9 cellular contexts compared by ENCODE assay signal in genomic region chr21:46661627-46662366, GRCh38. TPM values are rescaled to one million over a fixed set of nuclear protein-coding genes. Genes with fewer than 3 reads are reported as not detected.
A peak's percentile ranks its signal among the peaks of the same experiment; 100 is the strongest.
DNase-seq lines count a peak whose midpoint lies in the region; ATAC-seq and TF ChIP-seq lines count a peak whose summit lies in the region.
"Had no signal": no experiment of that assay in that cellular context is flagged by ENCODE, and none has a peak within 500 bp of the region (broad histone marks: within the 10 kb centered on the region; RNA-seq: fewer than 3 reads in every experiment).

No MANE protein-coding gene starts in this region.

- H3K27ac Mint-ChIP-seq in natural killer cell (peak overlapping the region; percentile 29 to 73), neural progenitor cell (no peak overlapping the region)
- no peak overlapping the region for H3K27ac Mint-ChIP-seq in natural killer cell treated with Interleukin-12 subunit alpha and Interleukin-12 subunit beta and Interleukin-15 and Interleukin-18, amount 100 ng/mL, for 72 hours
- H3K27ac Mint-ChIP-seq: CD14-positive monocyte had no signal

- H3K36me3 Mint-ChIP-seq in natural killer cell, result peaks cover 15% of the 10 kb centered on the region
- H3K36me3 Mint-ChIP-seq in natural killer cell treated with Interleukin-12 subunit alpha and Interleukin-12 subunit beta and Interleukin-15 and Interleukin-18, amount 100 ng/mL, for 72 hours, result peaks cover 11% of the 10 kb centered on the region
- peaks cover 34% of the 10 kb centered on the region for H3K36me3 Mint-ChIP-seq in neural progenitor cell

- DNase-seq in natural killer cell (no peak), esophagus squamous epithelium (lab: John Stamatoyannopoulos, UW) (no peak), neural progenitor cell (ENCODE audit: low spot score) (no peak), NCI-H510A treated with DMSO at 0.1 percent for 48 hours (lab: John Stamatoyannopoulos, UW) (no peak), NCI-H82 treated with DMSO at 0.1 percent for 48 hours (lab: John Stamatoyannopoulos, UW; ENCODE audit: unreplicated experiment) (no peak), KG1 (lab: John Stamatoyannopoulos, UW) (no peak)
- no peak for DNase-seq in natural killer cell treated with Interleukin-12 subunit alpha and Interleukin-12 subunit beta and Interleukin-15 and Interleukin-18, amount 100 ng/mL, for 72 hours (ENCODE audit: low spot score)

- H3K4me2 ChIP-seq in neural progenitor cell, result peak overlapping the region; percentile 69

- peaks cover 0 to 3% (median 0%) of the 10 kb centered on the region in 4 donors for H3K27me3 ChIP-seq in esophagus squamous epithelium
- peaks cover 6% of the 10 kb centered on the region for H3K27me3 ChIP-seq in neural progenitor cell

- peaks cover 11% of the 10 kb centered on the region for H3F3A ChIP-seq in neural progenitor cell (ENCODE audit: low read depth)

- H3K9ac ChIP-seq in neural progenitor cell, result no peak overlapping the region

- H2AFZ ChIP-seq in neural progenitor cell (replicated peaks), result no peak overlapping the region

- H4K20me1 ChIP-seq in neural progenitor cell (ENCODE audit: low read depth), result no peaks in the 10 kb centered on the region

- H3K9me3 Mint-ChIP-seq in natural killer cell, result no peaks in the 10 kb centered on the region
- no peaks in the 10 kb centered on the region for H3K9me3 Mint-ChIP-seq in natural killer cell treated with Interleukin-12 subunit alpha and Interleukin-12 subunit beta and Interleukin-15 and Interleukin-18, amount 100 ng/mL, for 72 hours
- H3K9me3 Mint-ChIP-seq in neural progenitor cell, result peaks cover 2% of the 10 kb centered on the region

- intact Hi-C loops in natural killer cell (cut with micrococcal nuclease), result no loop called here
- intact Hi-C loops in esophagus squamous epithelium (cut with DNase I), result no loop called here

- H3K4me1 Mint-ChIP-seq in natural killer cell, result peaks cover 16 to 49% of the 10 kb centered on the region in 2 donors
- peaks cover 9 to 18% of the 10 kb centered on the region in 2 donors for H3K4me1 Mint-ChIP-seq in natural killer cell treated with Interleukin-12 subunit alpha and Interleukin-12 subunit beta and Interleukin-15 and Interleukin-18, amount 100 ng/mL, for 72 hours (ENCODE audit: low read depth in 2 of 2)
- H3K4me1 Mint-ChIP-seq in neural progenitor cell, result peaks cover 6% of the 10 kb centered on the region

- H3K27ac ChIP-seq in esophagus squamous epithelium (peak overlapping the region; percentile 14 to 67 (median 42)), neural progenitor cell (no peak overlapping the region)

- H3K4me1 ChIP-seq in esophagus squamous epithelium, result peaks cover 0 to 27% (median 2%) of the 10 kb centered on the region in 3 donors
- H3K4me1 ChIP-seq in neural progenitor cell, result peaks cover 3% of the 10 kb centered on the region

- WGBS in esophagus squamous epithelium, 2 donors, result 75 to 78% methylated on average over 19 to 20 of the region's 62 CpGs

- peak in 2 of 3 donors; percentile 58 to 61 for ATAC-seq in natural killer cell
- no peak for ATAC-seq in natural killer cell treated with Interleukin-12 subunit alpha and Interleukin-12 subunit beta and Interleukin-15 and Interleukin-18, amount 100 ng/mL, for 72 hours
- ATAC-seq in GM19463 (IDR thresholded peaks at IDR 0.05; ENCODE audit: unreplicated experiment), result no peak

- H3K27me3 Mint-ChIP-seq in natural killer cell (ENCODE audit: low read depth in 2 of 2), result no peaks in the 10 kb centered on the region
- H3K27me3 Mint-ChIP-seq in natural killer cell treated with Interleukin-12 subunit alpha and Interleukin-12 subunit beta and Interleukin-15 and Interleukin-18, amount 100 ng/mL, for 72 hours, result no peaks in the 10 kb centered on the region
- peaks cover 3% of the 10 kb centered on the region for H3K27me3 Mint-ChIP-seq in neural progenitor cell (ENCODE audit: insufficient read depth, low read depth)

- H3K4me3 Mint-ChIP-seq in natural killer cell (peak overlapping the region; percentile 60), neural progenitor cell (no peak overlapping the region)
- H3K4me3 Mint-ChIP-seq in natural killer cell treated with Interleukin-12 subunit alpha and Interleukin-12 subunit beta and Interleukin-15 and Interleukin-18, amount 100 ng/mL, for 72 hours, result no peak overlapping the region
- H3K4me3 Mint-ChIP-seq: CD14-positive monocyte had no signal

- H3K4me3 ChIP-seq in esophagus squamous epithelium (peak overlapping the region in 3 of 4 donors; percentile 9 to 50 (median 33)), neural progenitor cell (peak overlapping the region; percentile 16)

- H3K9me3 ChIP-seq in esophagus squamous epithelium (no peaks in the 10 kb centered on the region), neural progenitor cell (ENCODE audit: low read depth) (no peaks in the 10 kb centered on the region)

- no peaks in the 10 kb centered on the region for H3K79me2 ChIP-seq in neural progenitor cell (ENCODE audit: low read depth)

- no peak for TF ChIP-seq POLR2A in esophagus squamous epithelium (IDR thresholded peaks at IDR 0.05)

- peaks cover 3 to 70% (median 6%) of the 10 kb centered on the region in 3 donors for H3K36me3 ChIP-seq in esophagus squamous epithelium
- no peaks in the 10 kb centered on the region for H3K36me3 ChIP-seq in neural progenitor cell

- TF ChIP-seq CTCF in natural killer cell (IDR thresholded peaks at IDR 0.05) (no peak), esophagus squamous epithelium (IDR thresholded peaks at IDR 0.05) (no peak), neural progenitor cell (IDR thresholded peaks at IDR 0.05) (no peak)

RNA-seq across cellular contexts. Expression of gene PRMT2, which starts 26.3 kb away (rescaled TPM):
- total RNA-seq in natural killer cell (100 to 1,000 TPM; 122 to 199 (median 170) TPM), esophagus squamous epithelium (100 to 1,000 TPM in 2 of 4 donors, 10 to 100 TPM in 2; 72.3 to 125 (median 101) TPM), neural progenitor cell (ENCODE audit: low replicate concordance) (75.4 and 93.9 TPM in 2 replicates)
- 10 to 100 TPM; 64.7 to 92.4 TPM for total RNA-seq in natural killer cell treated with Interleukin-12 subunit alpha and Interleukin-12 subunit beta and Interleukin-15 and Interleukin-18, amount 100 ng/mL, for 72 hours

RNA-seq across cellular contexts. Expression of gene S100B, which starts 56.9 kb away (rescaled TPM):
- total RNA-seq in natural killer cell, result 10 to 100 TPM in 1 of 3 donors, 1 to 10 TPM in 1, not detected in 1; 4.0 to 58.9 TPM
- not detected for total RNA-seq in natural killer cell treated with Interleukin-12 subunit alpha and Interleukin-12 subunit beta and Interleukin-15 and Interleukin-18, amount 100 ng/mL, for 72 hours
- total RNA-seq in esophagus squamous epithelium, result 10 to 100 TPM in 1 of 4 donors, 1 to 10 TPM in 1, under 1 TPM in 1, not detected in 1; 0.57 to 14.7 (median 8.2) TPM
- 0.60 and 1.0 TPM in 2 replicates for total RNA-seq in neural progenitor cell (ENCODE audit: low replicate concordance)

Comparison
In these comparisons a context has a peak if more than half of its experiments do, and no peak if none do; other contexts are left out.
1. ATAC-seq: peak in natural killer cell (2 of 3); none in natural killer cell treated with Interleukin-12 subunit alpha and Interleukin-12 subunit beta and Interleukin-15 and Interleukin-18, amount 100 ng/mL, for 72 hours (0 of 2) and GM19463 (single experiment).
2. H3K27ac Mint-ChIP-seq: peak in natural killer cell (2 of 2); none in natural killer cell treated with Interleukin-12 subunit alpha and Interleukin-12 subunit beta and Interleukin-15 and Interleukin-18, amount 100 ng/mL, for 72 hours (0 of 2) and neural progenitor cell (single experiment).